Comparison of ENCODE assay signal across 1 cellular context in genomic region chrX:71214604-71215334, GRCh38.
A peak's percentile ranks its signal among the peaks of the same experiment; 100 is the strongest.
TF ChIP-seq lines count a peak whose summit lies in the region.

No MANE protein-coding gene starts in this region.

TF ChIP-seq in HepG2, 621 proteins besides CTCF, POLR2A, EP300 and RAD21 (continued from another document and continues in another):
- TF ChIP-seq ZNF503 (CRISPR knock-in tag; IDR thresholded peaks at IDR 0.05) (0 out of 2 replicates have a peak, but pooled peaks have one; percentile 56), ZNF790 (CRISPR knock-in tag; IDR thresholded peaks at IDR 0.05; ENCODE audit: borderline replicate concordance) (no peak), ZSCAN20 (CRISPR knock-in tag; IDR thresholded peaks at IDR 0.05; ENCODE audit: borderline replicate concordance) (no peak), ZNF746 (CRISPR knock-in tag; IDR thresholded peaks at IDR 0.05) (0 out of 2 replicates have a peak, but pooled peaks have one; percentile 40), ZNF740 (CRISPR knock-in tag; IDR thresholded peaks at IDR 0.05) (no peak), ZNF530 (CRISPR knock-in tag; IDR thresholded peaks at IDR 0.05; ENCODE audit: low read depth) (no peak), CHD2 (IDR thresholded peaks at IDR 0.05; ENCODE audit: low read depth, low read length) (no peak), ZNF468 (CRISPR knock-in tag; IDR thresholded peaks at IDR 0.05) (no peak), CENPT (CRISPR knock-in tag; IDR thresholded peaks at IDR 0.05; ENCODE audit: low read depth) (no peak), ZMYM3 (CRISPR knock-in tag; IDR thresholded peaks at IDR 0.05) (no peak), NPAS2 (CRISPR knock-in tag; IDR thresholded peaks at IDR 0.05; ENCODE audit: borderline replicate concordance) (no peak), NRL (CRISPR knock-in tag; IDR thresholded peaks at IDR 0.05; ENCODE audit: borderline replicate concordance) (peak; percentile 56; the same call in 1 of the 2 replicates), PRDM4 (CRISPR knock-in tag; IDR thresholded peaks at IDR 0.05; ENCODE audit: borderline replicate concordance) (no peak), SYNCRIP (IDR thresholded peaks at IDR 0.05; ENCODE audit: insufficient read depth, low read depth, low read length) (no peak), SSRP1 (CRISPR knock-in tag; IDR thresholded peaks at IDR 0.05) (no peak), SIX4 (CRISPR knock-in tag; IDR thresholded peaks at IDR 0.05) (peak; percentile 1; the same call in 1 of the 2 replicates), ZFX (CRISPR knock-in tag; IDR thresholded peaks at IDR 0.05; ENCODE audit: low read depth) (peak; percentile 60; the same call in 1 of the 2 replicates), U2AF2 (IDR thresholded peaks at IDR 0.05; ENCODE audit: low read depth, low read length) (no peak), ZNF567 (CRISPR knock-in tag; IDR thresholded peaks at IDR 0.05; ENCODE audit: borderline replicate concordance) (no peak), FOXK1 (CRISPR knock-in tag; IDR thresholded peaks at IDR 0.05; ENCODE audit: borderline replicate concordance, low read depth) (no peak), KMT2A (CRISPR knock-in tag; IDR thresholded peaks at IDR 0.05) (no peak), AHDC1 (CRISPR knock-in tag; IDR thresholded peaks at IDR 0.05; ENCODE audit: borderline replicate concordance) (0 out of 2 replicates have a peak, but pooled peaks have one; percentile 34), ZNF335 (CRISPR knock-in tag; IDR thresholded peaks at IDR 0.05) (no peak), ZNF367 (CRISPR knock-in tag; IDR thresholded peaks at IDR 0.05; ENCODE audit: borderline replicate concordance) (no peak), MIXL1 (CRISPR knock-in tag; IDR thresholded peaks at IDR 0.05) (peak; percentile 79; the same call in 1 of the 2 replicates), ZNF24 (IDR thresholded peaks at IDR 0.05) (no peak), SMC3 (IDR thresholded peaks at IDR 0.05; ENCODE audit: low read length) (no peak), TBX3 (IDR thresholded peaks at IDR 0.05; ENCODE audit: borderline replicate concordance) (no peak), HNRNPL (IDR thresholded peaks at IDR 0.05; ENCODE audit: low read depth, low read length) (peak; percentile 87), FOXK2 (IDR thresholded peaks at IDR 0.05) (no peak), ZNF10 (CRISPR knock-in tag; IDR thresholded peaks at IDR 0.05; ENCODE audit: borderline replicate concordance, low read depth) (no peak), SUZ12 (IDR thresholded peaks at IDR 0.05; ENCODE audit: low read depth, low read length) (no peak), NKX3-1 (CRISPR knock-in tag; IDR thresholded peaks at IDR 0.05) (no peak), HNRNPH1 (optimal IDR thresholded peaks at IDR 0.05; ENCODE audit: low read depth, low read length) (peak; percentile 60), ZNF768 (CRISPR knock-in tag; IDR thresholded peaks at IDR 0.05) (no peak), ZNF232 (CRISPR knock-in tag; IDR thresholded peaks at IDR 0.05; ENCODE audit: borderline replicate concordance) (no peak)
- TF ChIP-seq, protein P1, sequence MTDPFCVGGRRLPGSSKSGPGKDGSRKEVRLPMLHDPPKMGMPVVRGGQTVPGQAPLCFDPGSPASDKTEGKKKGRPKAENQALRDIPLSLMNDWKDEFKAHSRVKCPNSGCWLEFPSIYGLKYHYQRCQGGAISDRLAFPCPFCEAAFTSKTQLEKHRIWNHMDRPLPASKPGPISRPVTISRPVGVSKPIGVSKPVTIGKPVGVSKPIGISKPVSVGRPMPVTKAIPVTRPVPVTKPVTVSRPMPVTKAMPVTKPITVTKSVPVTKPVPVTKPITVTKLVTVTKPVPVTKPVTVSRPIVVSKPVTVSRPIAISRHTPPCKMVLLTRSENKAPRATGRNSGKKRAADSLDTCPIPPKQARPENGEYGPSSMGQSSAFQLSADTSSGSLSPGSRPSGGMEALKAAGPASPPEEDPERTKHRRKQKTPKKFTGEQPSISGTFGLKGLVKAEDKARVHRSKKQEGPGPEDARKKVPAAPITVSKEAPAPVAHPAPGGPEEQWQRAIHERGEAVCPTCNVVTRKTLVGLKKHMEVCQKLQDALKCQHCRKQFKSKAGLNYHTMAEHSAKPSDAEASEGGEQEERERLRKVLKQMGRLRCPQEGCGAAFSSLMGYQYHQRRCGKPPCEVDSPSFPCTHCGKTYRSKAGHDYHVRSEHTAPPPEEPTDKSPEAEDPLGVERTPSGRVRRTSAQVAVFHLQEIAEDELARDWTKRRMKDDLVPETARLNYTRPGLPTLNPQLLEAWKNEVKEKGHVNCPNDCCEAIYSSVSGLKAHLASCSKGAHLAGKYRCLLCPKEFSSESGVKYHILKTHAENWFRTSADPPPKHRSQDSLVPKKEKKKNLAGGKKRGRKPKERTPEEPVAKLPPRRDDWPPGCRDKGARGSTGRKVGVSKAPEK (CRISPR knock-in tag; IDR thresholded peaks at IDR 0.05; ENCODE audit: borderline replicate concordance) = no peak
- TF ChIP-seq, protein P2, sequence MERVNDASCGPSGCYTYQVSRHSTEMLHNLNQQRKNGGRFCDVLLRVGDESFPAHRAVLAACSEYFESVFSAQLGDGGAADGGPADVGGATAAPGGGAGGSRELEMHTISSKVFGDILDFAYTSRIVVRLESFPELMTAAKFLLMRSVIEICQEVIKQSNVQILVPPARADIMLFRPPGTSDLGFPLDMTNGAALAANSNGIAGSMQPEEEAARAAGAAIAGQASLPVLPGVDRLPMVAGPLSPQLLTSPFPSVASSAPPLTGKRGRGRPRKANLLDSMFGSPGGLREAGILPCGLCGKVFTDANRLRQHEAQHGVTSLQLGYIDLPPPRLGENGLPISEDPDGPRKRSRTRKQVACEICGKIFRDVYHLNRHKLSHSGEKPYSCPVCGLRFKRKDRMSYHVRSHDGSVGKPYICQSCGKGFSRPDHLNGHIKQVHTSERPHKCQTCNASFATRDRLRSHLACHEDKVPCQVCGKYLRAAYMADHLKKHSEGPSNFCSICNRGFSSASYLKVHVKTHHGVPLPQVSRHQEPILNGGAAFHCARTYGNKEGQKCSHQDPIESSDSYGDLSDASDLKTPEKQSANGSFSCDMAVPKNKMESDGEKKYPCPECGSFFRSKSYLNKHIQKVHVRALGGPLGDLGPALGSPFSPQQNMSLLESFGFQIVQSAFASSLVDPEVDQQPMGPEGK (CRISPR knock-in tag; IDR thresholded peaks at IDR 0.05) = 0 out of 2 replicates have a peak, but pooled peaks have one; percentile 37
- TF ChIP-seq, protein P3, sequence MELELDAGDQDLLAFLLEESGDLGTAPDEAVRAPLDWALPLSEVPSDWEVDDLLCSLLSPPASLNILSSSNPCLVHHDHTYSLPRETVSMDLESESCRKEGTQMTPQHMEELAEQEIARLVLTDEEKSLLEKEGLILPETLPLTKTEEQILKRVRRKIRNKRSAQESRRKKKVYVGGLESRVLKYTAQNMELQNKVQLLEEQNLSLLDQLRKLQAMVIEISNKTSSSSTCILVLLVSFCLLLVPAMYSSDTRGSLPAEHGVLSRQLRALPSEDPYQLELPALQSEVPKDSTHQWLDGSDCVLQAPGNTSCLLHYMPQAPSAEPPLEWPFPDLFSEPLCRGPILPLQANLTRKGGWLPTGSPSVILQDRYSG (CRISPR knock-in tag; IDR thresholded peaks at IDR 0.05) = no peak
- TF ChIP-seq, protein P4, sequence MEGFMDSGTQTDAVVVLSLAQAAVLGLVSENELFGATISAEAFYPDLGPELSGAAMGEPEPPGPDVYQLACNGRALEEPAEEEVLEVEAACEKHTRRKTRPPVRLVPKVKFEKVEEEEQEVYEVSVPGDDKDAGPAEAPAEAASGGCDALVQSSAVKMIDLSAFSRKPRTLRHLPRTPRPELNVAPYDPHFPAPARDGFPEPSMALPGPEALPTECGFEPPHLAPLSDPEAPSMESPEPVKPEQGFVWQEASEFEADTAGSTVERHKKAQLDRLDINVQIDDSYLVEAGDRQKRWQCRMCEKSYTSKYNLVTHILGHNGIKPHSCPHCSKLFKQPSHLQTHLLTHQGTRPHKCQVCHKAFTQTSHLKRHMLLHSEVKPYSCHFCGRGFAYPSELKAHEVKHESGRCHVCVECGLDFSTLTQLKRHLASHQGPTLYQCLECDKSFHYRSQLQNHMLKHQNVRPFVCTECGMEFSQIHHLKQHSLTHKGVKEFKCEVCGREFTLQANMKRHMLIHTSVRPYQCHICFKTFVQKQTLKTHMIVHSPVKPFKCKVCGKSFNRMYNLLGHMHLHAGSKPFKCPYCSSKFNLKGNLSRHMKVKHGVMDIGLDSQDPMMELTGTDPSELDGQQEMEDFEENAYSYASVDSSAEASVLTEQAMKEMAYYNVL (CRISPR knock-in tag; IDR thresholded peaks at IDR 0.05; ENCODE audit: borderline replicate concordance) = 0 out of 2 replicates have a peak, but pooled peaks have one; percentile 14
- TF ChIP-seq, protein P5, sequence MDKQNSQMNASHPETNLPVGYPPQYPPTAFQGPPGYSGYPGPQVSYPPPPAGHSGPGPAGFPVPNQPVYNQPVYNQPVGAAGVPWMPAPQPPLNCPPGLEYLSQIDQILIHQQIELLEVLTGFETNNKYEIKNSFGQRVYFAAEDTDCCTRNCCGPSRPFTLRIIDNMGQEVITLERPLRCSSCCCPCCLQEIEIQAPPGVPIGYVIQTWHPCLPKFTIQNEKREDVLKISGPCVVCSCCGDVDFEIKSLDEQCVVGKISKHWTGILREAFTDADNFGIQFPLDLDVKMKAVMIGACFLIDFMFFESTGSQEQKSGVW (CRISPR knock-in tag; IDR thresholded peaks at IDR 0.05; ENCODE audit: borderline replicate concordance) = no peak
